1 cellular context compared by ENCODE assay signal in the genomic region with DNA sequence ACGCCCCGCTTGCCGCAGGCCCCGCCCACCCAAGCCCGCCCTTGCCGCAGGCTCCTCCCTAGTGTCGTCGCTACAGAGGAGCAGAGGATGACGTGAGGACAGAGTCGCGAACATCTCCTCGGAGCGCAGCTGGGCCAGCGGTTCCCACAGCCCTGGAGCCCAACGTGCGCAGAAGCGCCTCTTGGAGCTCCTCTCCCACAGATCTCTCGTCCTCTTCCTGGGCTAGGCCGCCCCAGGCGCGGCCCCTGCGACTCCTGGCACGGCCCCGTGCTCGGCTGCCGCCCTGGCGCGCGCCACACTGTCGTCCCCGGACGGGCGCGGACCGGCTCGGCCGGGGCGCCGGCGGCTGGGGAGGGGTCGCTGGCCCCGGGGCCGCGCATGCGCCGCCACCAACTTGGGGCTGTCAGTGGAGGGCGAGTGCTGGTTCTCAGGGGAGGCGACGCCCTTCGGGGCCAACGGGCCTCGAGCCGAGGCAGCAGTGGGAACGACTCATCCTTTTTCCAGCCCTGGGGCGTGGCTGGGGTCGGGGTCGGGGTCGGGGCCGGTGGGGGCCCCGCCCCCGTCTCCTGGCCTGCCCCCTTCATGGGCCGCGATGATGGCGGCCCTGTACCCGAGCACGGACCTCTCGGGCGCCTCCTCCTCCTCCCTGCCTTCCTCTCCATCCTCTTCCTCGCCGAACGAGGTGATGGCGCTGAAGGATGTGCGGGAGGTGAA.
A peak's percentile ranks its signal among the peaks of the same experiment; 100 is the strongest.
TF ChIP-seq lines count a peak whose summit lies in the region.

A gene (plus strand): TSS at position 67 of the 714 bp plus-strand sequence. CDS start 526 bp downstream, at position 593.

TF ChIP-seq in K562, 482 proteins besides CTCF, POLR2A, EP300 and RAD21 (continued from another document and continues in another):
- TF ChIP-seq, protein P1, sequence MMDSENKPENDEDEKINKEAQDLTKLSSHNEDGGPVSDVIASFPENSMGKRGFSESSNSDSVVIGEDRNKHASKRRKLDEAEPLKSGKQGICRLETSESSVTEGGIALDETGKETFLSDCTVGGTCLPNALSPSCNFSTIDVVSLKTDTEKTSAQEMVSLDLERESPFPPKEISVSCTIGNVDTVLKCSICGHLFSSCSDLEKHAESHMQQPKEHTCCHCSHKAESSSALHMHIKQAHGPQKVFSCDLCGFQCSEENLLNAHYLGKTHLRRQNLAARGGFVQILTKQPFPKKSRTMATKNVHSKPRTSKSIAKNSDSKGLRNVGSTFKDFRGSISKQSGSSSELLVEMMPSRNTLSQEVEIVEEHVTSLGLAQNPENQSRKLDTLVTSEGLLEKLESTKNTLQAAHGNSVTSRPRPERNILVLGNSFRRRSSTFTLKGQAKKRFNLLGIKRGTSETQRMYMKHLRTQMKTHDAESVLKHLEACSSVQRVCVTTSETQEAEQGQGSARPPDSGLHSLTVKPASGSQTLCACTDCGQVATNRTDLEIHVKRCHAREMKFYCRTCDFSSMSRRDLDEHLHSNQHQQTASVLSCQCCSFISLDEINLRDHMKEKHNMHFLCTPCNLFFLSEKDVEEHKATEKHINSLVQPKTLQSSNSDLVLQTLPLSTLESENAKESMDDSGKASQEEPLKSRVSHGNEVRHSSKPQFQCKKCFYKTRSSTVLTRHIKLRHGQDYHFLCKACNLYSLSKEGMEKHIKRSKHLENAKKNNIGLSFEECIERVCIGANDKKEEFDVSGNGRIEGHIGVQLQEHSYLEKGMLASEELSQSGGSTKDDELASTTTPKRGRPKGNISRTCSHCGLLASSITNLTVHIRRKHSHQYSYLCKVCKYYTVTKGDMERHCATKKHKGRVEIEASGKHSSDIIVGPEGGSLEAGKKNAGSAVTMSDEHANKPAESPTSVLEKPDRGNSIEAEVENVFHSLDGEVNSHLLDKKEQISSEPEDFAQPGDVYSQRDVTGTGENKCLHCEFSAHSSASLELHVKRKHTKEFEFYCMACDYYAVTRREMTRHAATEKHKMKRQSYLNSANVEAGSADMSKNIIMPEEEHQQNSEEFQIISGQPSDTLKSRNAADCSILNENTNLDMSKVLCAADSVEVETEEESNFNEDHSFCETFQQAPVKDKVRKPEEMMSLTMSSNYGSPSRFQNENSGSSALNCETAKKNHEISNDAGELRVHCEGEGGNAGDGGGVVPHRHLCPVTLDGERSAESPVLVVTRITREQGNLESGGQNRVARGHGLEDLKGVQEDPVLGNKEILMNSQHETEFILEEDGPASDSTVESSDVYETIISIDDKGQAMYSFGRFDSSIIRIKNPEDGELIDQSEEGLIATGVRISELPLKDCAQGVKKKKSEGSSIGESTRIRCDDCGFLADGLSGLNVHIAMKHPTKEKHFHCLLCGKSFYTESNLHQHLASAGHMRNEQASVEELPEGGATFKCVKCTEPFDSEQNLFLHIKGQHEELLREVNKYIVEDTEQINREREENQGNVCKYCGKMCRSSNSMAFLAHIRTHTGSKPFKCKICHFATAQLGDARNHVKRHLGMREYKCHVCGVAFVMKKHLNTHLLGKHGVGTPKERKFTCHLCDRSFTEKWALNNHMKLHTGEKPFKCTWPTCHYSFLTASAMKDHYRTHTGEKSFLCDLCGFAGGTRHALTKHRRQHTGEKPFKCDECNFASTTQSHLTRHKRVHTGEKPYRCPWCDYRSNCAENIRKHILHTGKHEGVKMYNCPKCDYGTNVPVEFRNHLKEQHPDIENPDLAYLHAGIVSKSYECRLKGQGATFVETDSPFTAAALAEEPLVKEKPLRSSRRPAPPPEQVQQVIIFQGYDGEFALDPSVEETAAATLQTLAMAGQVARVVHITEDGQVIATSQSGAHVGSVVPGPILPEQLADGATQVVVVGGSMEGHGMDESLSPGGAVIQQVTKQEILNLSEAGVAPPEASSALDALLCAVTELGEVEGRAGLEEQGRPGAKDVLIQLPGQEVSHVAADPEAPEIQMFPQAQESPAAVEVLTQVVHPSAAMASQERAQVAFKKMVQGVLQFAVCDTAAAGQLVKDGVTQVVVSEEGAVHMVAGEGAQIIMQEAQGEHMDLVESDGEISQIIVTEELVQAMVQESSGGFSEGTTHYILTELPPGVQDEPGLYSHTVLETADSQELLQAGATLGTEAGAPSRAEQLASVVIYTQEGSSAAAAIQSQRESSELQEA (IDR thresholded peaks at IDR 0.05; ENCODE audit: low read depth), result no peak
- 0 out of 2 replicates have a peak, but pooled peaks have one; percentile 31 for TF ChIP-seq ERF (CRISPR knock-in tag; IDR thresholded peaks at IDR 0.05)
- TF ChIP-seq, protein P2, sequence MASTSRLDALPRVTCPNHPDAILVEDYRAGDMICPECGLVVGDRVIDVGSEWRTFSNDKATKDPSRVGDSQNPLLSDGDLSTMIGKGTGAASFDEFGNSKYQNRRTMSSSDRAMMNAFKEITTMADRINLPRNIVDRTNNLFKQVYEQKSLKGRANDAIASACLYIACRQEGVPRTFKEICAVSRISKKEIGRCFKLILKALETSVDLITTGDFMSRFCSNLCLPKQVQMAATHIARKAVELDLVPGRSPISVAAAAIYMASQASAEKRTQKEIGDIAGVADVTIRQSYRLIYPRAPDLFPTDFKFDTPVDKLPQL (IDR thresholded peaks at IDR 0.05; ENCODE audit: extremely low read depth, insufficient read length), result no peak
- TF ChIP-seq CEBPB (tag; IDR thresholded peaks at IDR 0.05), result no peak
- no peak for TF ChIP-seq RBM25 (IDR thresholded peaks at IDR 0.05; ENCODE audit: low read depth, low read length, severe bottlenecking)
- peak; percentile 80 for TF ChIP-seq CXXC5 (CRISPR knock-in tag; IDR thresholded peaks at IDR 0.05)
- TF ChIP-seq SMARCE1 (IDR thresholded peaks at IDR 0.05), result no peak
- peak; percentile 81 for TF ChIP-seq CCNT2 (IDR thresholded peaks at IDR 0.05; ENCODE audit: borderline replicate concordance, extremely low read depth, insufficient read length, low read depth, low read length)
- 0 out of 2 replicates have a peak, but pooled peaks have one; percentile 21 for TF ChIP-seq ZNF263 (CRISPR knock-in tag; IDR thresholded peaks at IDR 0.05; ENCODE audit: borderline replicate concordance)
- no peak for TF ChIP-seq PTBP1 (IDR thresholded peaks at IDR 0.05; ENCODE audit: low read depth, low read length)
- no peak for TF ChIP-seq NR2C2 (CRISPR knock-in tag; IDR thresholded peaks at IDR 0.05)
- TF ChIP-seq NR2C2 (tag; IDR thresholded peaks at IDR 0.05), result peak; percentile 85
- TF ChIP-seq MIER1 (IDR thresholded peaks at IDR 0.05; ENCODE audit: low read depth), result no peak
- TF ChIP-seq, protein P3, sequence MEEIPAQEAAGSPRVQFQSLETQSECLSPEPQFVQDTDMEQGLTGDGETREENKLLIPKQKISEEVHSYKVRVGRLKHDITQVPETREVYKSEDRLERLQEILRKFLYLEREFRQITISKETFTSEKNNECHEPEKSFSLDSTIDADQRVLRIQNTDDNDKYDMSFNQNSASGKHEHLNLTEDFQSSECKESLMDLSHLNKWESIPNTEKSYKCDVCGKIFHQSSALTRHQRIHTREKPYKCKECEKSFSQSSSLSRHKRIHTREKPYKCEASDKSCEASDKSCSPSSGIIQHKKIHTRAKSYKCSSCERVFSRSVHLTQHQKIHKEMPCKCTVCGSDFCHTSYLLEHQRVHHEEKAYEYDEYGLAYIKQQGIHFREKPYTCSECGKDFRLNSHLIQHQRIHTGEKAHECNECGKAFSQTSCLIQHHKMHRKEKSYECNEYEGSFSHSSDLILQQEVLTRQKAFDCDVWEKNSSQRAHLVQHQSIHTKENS (CRISPR knock-in tag; IDR thresholded peaks at IDR 0.05), result no peak
- TF ChIP-seq, protein P4, sequence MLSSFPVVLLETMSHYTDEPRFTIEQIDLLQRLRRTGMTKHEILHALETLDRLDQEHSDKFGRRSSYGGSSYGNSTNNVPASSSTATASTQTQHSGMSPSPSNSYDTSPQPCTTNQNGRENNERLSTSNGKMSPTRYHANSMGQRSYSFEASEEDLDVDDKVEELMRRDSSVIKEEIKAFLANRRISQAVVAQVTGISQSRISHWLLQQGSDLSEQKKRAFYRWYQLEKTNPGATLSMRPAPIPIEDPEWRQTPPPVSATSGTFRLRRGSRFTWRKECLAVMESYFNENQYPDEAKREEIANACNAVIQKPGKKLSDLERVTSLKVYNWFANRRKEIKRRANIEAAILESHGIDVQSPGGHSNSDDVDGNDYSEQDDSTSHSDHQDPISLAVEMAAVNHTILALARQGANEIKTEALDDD (IDR thresholded peaks at IDR 0.05), result no peak
- no peak for TF ChIP-seq PCBP1 (IDR thresholded peaks at IDR 0.05; ENCODE audit: low read depth, low read length, poor library complexity, severe bottlenecking)
- TF ChIP-seq ZBTB17 (CRISPR knock-in tag; IDR thresholded peaks at IDR 0.05), result no peak
- TF ChIP-seq, protein P5, sequence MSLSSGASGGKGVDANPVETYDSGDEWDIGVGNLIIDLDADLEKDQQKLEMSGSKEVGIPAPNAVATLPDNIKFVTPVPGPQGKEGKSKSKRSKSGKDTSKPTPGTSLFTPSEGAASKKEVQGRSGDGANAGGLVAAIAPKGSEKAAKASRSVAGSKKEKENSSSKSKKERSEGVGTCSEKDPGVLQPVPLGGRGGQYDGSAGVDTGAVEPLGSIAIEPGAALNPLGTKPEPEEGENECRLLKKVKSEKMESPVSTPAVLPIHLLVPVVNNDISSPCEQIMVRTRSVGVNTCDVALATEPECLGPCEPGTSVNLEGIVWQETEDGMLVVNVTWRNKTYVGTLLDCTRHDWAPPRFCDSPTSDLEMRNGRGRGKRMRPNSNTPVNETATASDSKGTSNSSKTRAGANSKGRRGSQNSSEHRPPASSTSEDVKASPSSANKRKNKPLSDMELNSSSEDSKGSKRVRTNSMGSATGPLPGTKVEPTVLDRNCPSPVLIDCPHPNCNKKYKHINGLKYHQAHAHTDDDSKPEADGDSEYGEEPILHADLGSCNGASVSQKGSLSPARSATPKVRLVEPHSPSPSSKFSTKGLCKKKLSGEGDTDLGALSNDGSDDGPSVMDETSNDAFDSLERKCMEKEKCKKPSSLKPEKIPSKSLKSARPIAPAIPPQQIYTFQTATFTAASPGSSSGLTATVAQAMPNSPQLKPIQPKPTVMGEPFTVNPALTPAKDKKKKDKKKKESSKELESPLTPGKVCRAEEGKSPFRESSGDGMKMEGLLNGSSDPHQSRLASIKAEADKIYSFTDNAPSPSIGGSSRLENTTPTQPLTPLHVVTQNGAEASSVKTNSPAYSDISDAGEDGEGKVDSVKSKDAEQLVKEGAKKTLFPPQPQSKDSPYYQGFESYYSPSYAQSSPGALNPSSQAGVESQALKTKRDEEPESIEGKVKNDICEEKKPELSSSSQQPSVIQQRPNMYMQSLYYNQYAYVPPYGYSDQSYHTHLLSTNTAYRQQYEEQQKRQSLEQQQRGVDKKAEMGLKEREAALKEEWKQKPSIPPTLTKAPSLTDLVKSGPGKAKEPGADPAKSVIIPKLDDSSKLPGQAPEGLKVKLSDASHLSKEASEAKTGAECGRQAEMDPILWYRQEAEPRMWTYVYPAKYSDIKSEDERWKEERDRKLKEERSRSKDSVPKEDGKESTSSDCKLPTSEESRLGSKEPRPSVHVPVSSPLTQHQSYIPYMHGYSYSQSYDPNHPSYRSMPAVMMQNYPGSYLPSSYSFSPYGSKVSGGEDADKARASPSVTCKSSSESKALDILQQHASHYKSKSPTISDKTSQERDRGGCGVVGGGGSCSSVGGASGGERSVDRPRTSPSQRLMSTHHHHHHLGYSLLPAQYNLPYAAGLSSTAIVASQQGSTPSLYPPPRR (CRISPR knock-in tag; IDR thresholded peaks at IDR 0.05; ENCODE audit: borderline replicate concordance), result no peak
- no peak for TF ChIP-seq EGR1 (conservative IDR thresholded peaks at IDR 0.05)
- TF ChIP-seq MAZ (CRISPR knock-in tag; conservative IDR thresholded peaks at IDR 0.05 in 1 of 2, IDR thresholded peaks at IDR 0.05 in 1 of 2), result peak; percentile 18 to 24; a peak in 1 of 4 replicates
- no peak for TF ChIP-seq U2AF2 (optimal IDR thresholded peaks at IDR 0.05; ENCODE audit: low read depth, low read length)
- TF ChIP-seq, protein P6, sequence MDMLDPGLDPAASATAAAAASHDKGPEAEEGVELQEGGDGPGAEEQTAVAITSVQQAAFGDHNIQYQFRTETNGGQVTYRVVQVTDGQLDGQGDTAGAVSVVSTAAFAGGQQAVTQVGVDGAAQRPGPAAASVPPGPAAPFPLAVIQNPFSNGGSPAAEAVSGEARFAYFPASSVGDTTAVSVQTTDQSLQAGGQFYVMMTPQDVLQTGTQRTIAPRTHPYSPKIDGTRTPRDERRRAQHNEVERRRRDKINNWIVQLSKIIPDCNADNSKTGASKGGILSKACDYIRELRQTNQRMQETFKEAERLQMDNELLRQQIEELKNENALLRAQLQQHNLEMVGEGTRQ (CRISPR knock-in tag; IDR thresholded peaks at IDR 0.05), result no peak
- no peak for TF ChIP-seq ZNF24 (IDR thresholded peaks at IDR 0.05)
- peak; percentile 49; the same call in 1 of the 2 replicates for TF ChIP-seq FOSL1 (tag; conservative IDR thresholded peaks at IDR 0.05)
- TF ChIP-seq RFX7 (CRISPR knock-in tag; IDR thresholded peaks at IDR 0.05), result no peak
- TF ChIP-seq ZNF134 (CRISPR knock-in tag; conservative IDR thresholded peaks at IDR 0.05), result no peak
- TF ChIP-seq SIN3B (IDR thresholded peaks at IDR 0.05; ENCODE audit: low read depth), result peak; percentile 69; the same call in 1 of the 2 replicates
- TF ChIP-seq, protein P7, sequence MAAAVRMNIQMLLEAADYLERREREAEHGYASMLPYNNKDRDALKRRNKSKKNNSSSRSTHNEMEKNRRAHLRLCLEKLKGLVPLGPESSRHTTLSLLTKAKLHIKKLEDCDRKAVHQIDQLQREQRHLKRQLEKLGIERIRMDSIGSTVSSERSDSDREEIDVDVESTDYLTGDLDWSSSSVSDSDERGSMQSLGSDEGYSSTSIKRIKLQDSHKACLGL (CRISPR knock-in tag; IDR thresholded peaks at IDR 0.05; ENCODE audit: borderline replicate concordance, poor library complexity, severe bottlenecking), result no peak
- TF ChIP-seq, protein P8, sequence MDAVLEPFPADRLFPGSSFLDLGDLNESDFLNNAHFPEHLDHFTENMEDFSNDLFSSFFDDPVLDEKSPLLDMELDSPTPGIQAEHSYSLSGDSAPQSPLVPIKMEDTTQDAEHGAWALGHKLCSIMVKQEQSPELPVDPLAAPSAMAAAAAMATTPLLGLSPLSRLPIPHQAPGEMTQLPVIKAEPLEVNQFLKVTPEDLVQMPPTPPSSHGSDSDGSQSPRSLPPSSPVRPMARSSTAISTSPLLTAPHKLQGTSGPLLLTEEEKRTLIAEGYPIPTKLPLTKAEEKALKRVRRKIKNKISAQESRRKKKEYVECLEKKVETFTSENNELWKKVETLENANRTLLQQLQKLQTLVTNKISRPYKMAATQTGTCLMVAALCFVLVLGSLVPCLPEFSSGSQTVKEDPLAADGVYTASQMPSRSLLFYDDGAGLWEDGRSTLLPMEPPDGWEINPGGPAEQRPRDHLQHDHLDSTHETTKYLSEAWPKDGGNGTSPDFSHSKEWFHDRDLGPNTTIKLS (IDR thresholded peaks at IDR 0.05; ENCODE audit: borderline replicate concordance, low read depth), result peak; percentile 32; the same call in 1 of the 2 replicates
- TF ChIP-seq JUND (IDR thresholded peaks at IDR 0.05; ENCODE audit: borderline replicate concordance, low read depth, low read length), result peak; percentile 59; the same call in 1 of the 2 replicates
- no peak; the same call in 2 of the 3 replicates for TF ChIP-seq JUND (tag; IDR thresholded peaks at IDR 0.05; ENCODE audit: borderline replicate concordance, low read depth, low read length)
- no peak for TF ChIP-seq SMC3 (conservative IDR thresholded peaks at IDR 0.05; ENCODE audit: insufficient read depth, low read depth, low read length)
- TF ChIP-seq ZNF408 (CRISPR knock-in tag; IDR thresholded peaks at IDR 0.05; ENCODE audit: low read depth), result no peak
- no peak for TF ChIP-seq BACH1 (tag; IDR thresholded peaks at IDR 0.05)
- 0 out of 2 replicates have a peak, but pooled peaks have one; percentile 46 for TF ChIP-seq ZNF197 (CRISPR knock-in tag; IDR thresholded peaks at IDR 0.05; ENCODE audit: low read depth)
- TF ChIP-seq MTA3 (IDR thresholded peaks at IDR 0.05; ENCODE audit: borderline replicate concordance), result 0 out of 2 replicates have a peak, but pooled peaks have one; percentile 21
